Comparison of ENCODE assay signal across 8 cellular contexts in the genomic region with DNA sequence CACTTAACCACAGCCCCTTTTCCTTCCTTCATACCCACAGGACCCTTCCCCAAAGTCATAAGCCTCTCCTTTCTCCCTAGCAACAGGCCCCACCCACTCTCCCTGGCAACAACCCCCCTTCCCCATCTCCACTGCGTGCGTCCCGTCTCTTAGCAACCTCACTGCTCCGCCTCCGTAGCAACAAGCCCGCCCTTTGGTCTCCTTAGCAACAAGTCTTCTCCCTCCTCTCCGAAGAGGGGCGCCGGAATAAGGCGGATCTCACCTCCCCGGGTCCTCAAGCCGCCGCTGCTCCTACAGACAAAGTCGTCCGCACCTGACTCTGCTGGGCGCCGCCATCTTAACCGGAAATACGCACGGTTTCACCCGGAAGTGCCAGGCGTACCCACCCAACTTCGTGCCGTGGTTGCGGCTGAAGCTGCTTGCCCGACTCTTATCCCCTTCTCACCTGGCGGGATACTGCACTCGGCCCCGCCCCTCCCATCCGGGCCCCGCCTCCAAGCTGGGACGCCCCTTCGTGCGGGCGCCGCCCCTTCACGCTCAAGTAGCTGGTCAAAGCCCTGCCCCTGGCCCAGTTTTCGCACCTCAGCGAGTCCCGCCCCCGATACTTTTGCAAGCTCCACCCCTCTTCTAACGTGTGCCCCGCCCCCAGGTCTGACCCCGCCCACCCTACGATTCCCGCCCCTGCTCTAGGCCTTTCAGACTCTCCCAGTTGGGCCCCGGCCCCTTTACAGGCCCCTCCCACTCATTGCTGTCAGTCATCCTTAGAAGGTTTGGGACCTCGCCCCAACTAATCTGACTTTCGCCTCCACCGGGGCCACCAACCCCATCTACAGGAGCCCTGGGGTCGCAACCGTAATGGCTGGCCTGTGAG. TPM values are rescaled to one million over a fixed set of nuclear protein-coding genes. Genes with fewer than 3 reads are reported as not detected.
DNase-seq lines count a peak whose midpoint lies in the region; ATAC-seq and FAIRE-seq lines count a peak whose summit lies in the region.

A gene with protein sequence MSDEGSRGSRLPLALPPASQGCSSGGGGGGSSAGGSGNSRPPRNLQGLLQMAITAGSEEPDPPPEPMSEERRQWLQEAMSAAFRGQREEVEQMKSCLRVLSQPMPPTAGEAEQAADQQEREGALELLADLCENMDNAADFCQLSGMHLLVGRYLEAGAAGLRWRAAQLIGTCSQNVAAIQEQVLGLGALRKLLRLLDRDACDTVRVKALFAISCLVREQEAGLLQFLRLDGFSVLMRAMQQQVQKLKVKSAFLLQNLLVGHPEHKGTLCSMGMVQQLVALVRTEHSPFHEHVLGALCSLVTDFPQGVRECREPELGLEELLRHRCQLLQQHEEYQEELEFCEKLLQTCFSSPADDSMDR (minus strand): TSS at position 338 of the 871 bp plus-strand sequence. CDS start 502 bp downstream, outside the sequence.

- ATAC-seq in HG03460 (IDR thresholded peaks at IDR 0.05; ENCODE audit: unreplicated experiment) (peak; percentile 64), left colon (peak; percentile 93)

- H3K4me1 Mint-ChIP-seq in activated CD4-positive, alpha-beta T cell treated with anti-CD3 and anti-CD28 coated beads, Interleukin-2, amount 10 ng/mL, durations not matched to agents 24 days and 14 days = peaks cover 31% of the 10 kb centered on the region

- H3K27ac Mint-ChIP-seq in activated CD4-positive, alpha-beta T cell treated with anti-CD3 and anti-CD28 coated beads, Interleukin-2, amount 10 ng/mL, durations not matched to agents 24 days and 14 days = peak within 1 kb of the TSS; percentile 99

- peak; percentile 94 for DNase-seq in Ammon's horn (ENCODE audit: low spot score)
- DNase-seq in GM19239 (ENCODE audit: insufficient read length, low spot score) = peak; percentile 88
- peak; percentile 95 for DNase-seq in NCI-H526 treated with DMSO at 0.1 percent for 48 hours (lab: John Stamatoyannopoulos, UW)
- DNase-seq in activated CD4-positive, alpha-beta T cell treated with anti-CD3 and anti-CD28 coated beads, Interleukin-2, amount 10 ng/mL, durations not matched to agents 24 days and 14 days = peak; percentile 98
- peak; percentile 47 for DNase-seq in cortex of kidney (lab: John Stamatoyannopoulos, UW)
- peak; percentile 96 to 97 for DNase-seq in left colon
- DNase-seq in stimulated activated CD4-positive, alpha-beta T cell treated with anti-CD3 and anti-CD28 coated beads, Interleukin-1b, Interleukin-23, amount 100 ng/mL, for 48 hours = peak; percentile 98

- peak; percentile 98 for FAIRE-seq in GM19239 (lab: Jason Lieb, UNC)

- peak within 1 kb of the TSS; percentile 100 for H3K4me3 Mint-ChIP-seq in activated CD4-positive, alpha-beta T cell treated with anti-CD3 and anti-CD28 coated beads, Interleukin-2, amount 10 ng/mL, durations not matched to agents 24 days and 14 days

- intact Hi-C loops in activated CD4-positive, alpha-beta T cell treated with anti-CD3 and anti-CD28 coated beads, Interleukin-2, amount 10 ng/mL, durations not matched to agents 24 days and 14 days (cut with micrococcal nuclease) = loop anchor here (1.0 kb wide), 3 partner anchors 21 to 105 kb away; a partner anchor contains a TSS
- intact Hi-C loops in left colon (cut with DNase I, micrococcal nuclease) = no loop called here

- peaks cover 12% of the 10 kb centered on the region for H3K36me3 Mint-ChIP-seq in activated CD4-positive, alpha-beta T cell treated with anti-CD3 and anti-CD28 coated beads, Interleukin-2, amount 10 ng/mL, durations not matched to agents 24 days and 14 days (ENCODE audit: low read depth)

- peaks cover 4% of the 10 kb centered on the region for H3K27me3 Mint-ChIP-seq in activated CD4-positive, alpha-beta T cell treated with anti-CD3 and anti-CD28 coated beads, Interleukin-2, amount 10 ng/mL, durations not matched to agents 24 days and 14 days

- no peaks in the 10 kb centered on the region for H3K9me3 Mint-ChIP-seq in activated CD4-positive, alpha-beta T cell treated with anti-CD3 and anti-CD28 coated beads, Interleukin-2, amount 10 ng/mL, durations not matched to agents 24 days and 14 days

RNA-seq across cellular contexts. Expression of the gene that starts here (rescaled TPM):
- total RNA-seq in activated CD4-positive, alpha-beta T cell treated with anti-CD3 and anti-CD28 coated beads, Interleukin-2, amount 10 ng/mL, durations not matched to agents 24 days and 14 days = 63.9 and 68.3 TPM in 2 replicates
- total RNA-seq in left colon = 10 to 100 TPM; 28.4 to 35.2 TPM

Comparison
In these comparisons a context has a peak if more than half of its experiments do, and no peak if none do; other contexts are left out.
1. Peak in every context shown above with its lines: DNase-seq and ATAC-seq.
2. DNase-seq: peak in every context shown above with its lines; median percentile 98 in activated CD4-positive, alpha-beta T cell treated with anti-CD3 and anti-CD28 coated beads, Interleukin-2, amount 10 ng/mL, durations not matched to agents 24 days and 14 days; 98 in stimulated activated CD4-positive, alpha-beta T cell treated with anti-CD3 and anti-CD28 coated beads, Interleukin-1b, Interleukin-23, amount 100 ng/mL, for 48 hours; 96 in left colon; 95 in NCI-H526 treated with DMSO at 0.1 percent for 48 hours; 94 in Ammon's horn; 88 in GM19239; 47 in cortex of kidney.